In genomic region chr1:62962014-62962793, GRCh38 we compare ENCODE assay signal across 15 cellular contexts.
A peak's percentile ranks its signal among the peaks of the same experiment; 100 is the strongest.
DNase-seq lines count a peak whose midpoint lies in the region; TF ChIP-seq lines count a peak whose summit lies in the region.
"Had no signal": no experiment of that assay in that cellular context is flagged by ENCODE, and none has a peak within 500 bp of the region (broad histone marks: within the 10 kb centered on the region; RNA-seq: fewer than 3 reads in every experiment).

No MANE protein-coding gene starts in this region.

- H3K27ac Mint-ChIP-seq in endothelial cell (ENCODE audit: unreplicated experiment), result no peak overlapping the region

- no peaks in the 10 kb centered on the region for H3K79me2 ChIP-seq in PC-9 (ENCODE audit: low read depth)

- no peaks in the 10 kb centered on the region for H3K4me1 ChIP-seq in PC-9 (replicated peaks; ENCODE audit: insufficient read depth)
- H3K4me1 ChIP-seq: Caco-2 had no signal

- H3K4me1 Mint-ChIP-seq in endothelial cell (ENCODE audit: unreplicated experiment), result no peaks in the 10 kb centered on the region
- H3K4me1 Mint-ChIP-seq: CD14-positive monocyte had no signal

- peaks cover 3% of the 10 kb centered on the region for H3K27me3 Mint-ChIP-seq in endothelial cell (ENCODE audit: unreplicated experiment)

- BruUV-seq in PC-9 (replicated peaks; lab: Mats Ljungman, UMichigan), result no TSS peak

- H3K9me2 ChIP-seq in PC-9 (ENCODE audit: insufficient read depth), result no peaks in the 10 kb centered on the region

- no peaks in the 10 kb centered on the region for H3K36me3 ChIP-seq in PC-9 (ENCODE audit: low read depth)

- H3K27me3 ChIP-seq in PC-9 (ENCODE audit: insufficient read depth, low read depth), result peaks cover 61% of the 10 kb centered on the region

- no peaks in the 10 kb centered on the region for H3K9me3 Mint-ChIP-seq in endothelial cell (ENCODE audit: unreplicated experiment)
- H3K9me3 Mint-ChIP-seq: CD14-positive monocyte had no signal

- H4K20me1 ChIP-seq in PC-9 (ENCODE audit: insufficient read depth), result no peaks in the 10 kb centered on the region

- POLR2A ChIA-PET in PC-9 (lab: Charles Lee; ENCODE audit: unreplicated experiment), result no interaction called here

- no peak overlapping the region for H2AFZ ChIP-seq in PC-9

- H3K9me3 ChIP-seq in PC-9 (ENCODE audit: insufficient read depth, low read depth), result no peaks in the 10 kb centered on the region
- H3K9me3 ChIP-seq: Caco-2 had no signal

- no peak overlapping the region for H3K4me3 Mint-ChIP-seq in endothelial cell (ENCODE audit: unreplicated experiment)
- H3K4me3 Mint-ChIP-seq: CD14-positive monocyte had no signal

- H3K4me3 ChIP-seq in PC-9, result no peak overlapping the region

- H3K4me2 ChIP-seq in PC-9, result no peak overlapping the region

- no peaks in the 10 kb centered on the region for H3F3A ChIP-seq in PC-9 (ENCODE audit: insufficient read depth, low read depth)

- H3K36me3 Mint-ChIP-seq in endothelial cell (ENCODE audit: low read depth, unreplicated experiment), result no peaks in the 10 kb centered on the region
- H3K36me3 Mint-ChIP-seq: CD14-positive monocyte had no signal

- CTCF ChIA-PET in PC-9 (lab: Charles Lee), result no interaction called here

- TF ChIP-seq CTCF in PC-9 (conservative IDR thresholded peaks at IDR 0.05) (no peak), endothelial cell (IDR thresholded peaks at IDR 0.05; ENCODE audit: unreplicated experiment) (no peak)

- intact Hi-C loops in PC-9 (cut with micrococcal nuclease; ENCODE audit: unreplicated experiment), result no loop called here

- H3K27ac ChIP-seq in PC-9, result no peak overlapping the region

- peak; percentile 36 for DNase-seq in COR-L47 (lab: John Stamatoyannopoulos, UW)
- peak; percentile 11 for DNase-seq in NCI-H128 (lab: John Stamatoyannopoulos, UW; ENCODE audit: unreplicated experiment)
- peak; percentile 77 for DNase-seq in NCI-H82 (lab: John Stamatoyannopoulos, UW)
- DNase-seq in iPS-NIHi11 (ENCODE audit: low spot score), result peak; percentile 25
- DNase-seq in PC-9, result no peak
- no peak for DNase-seq in RKO (ENCODE audit: low spot score)
- DNase-seq in endothelial cell (ENCODE audit: low spot score), result no peak
- DNase-seq in stimulated activated CD4-positive, alpha-beta T cell treated with anti-CD3 and anti-CD28 coated beads, Interleukin-2, amount 100 ng/mL, for 48 hours, result no peak
- DNase-seq: EL, Karpas-422, MM.1S, NCI-H2081 treated with DMSO at 0.1 percent for 48 hours, NCI-H226 had no signal

Comparison
In these comparisons a context has a peak if more than half of its experiments do, and no peak if none do; other contexts are left out.
1. DNase-seq: peak in COR-L47 (single experiment), NCI-H128 (single experiment), NCI-H82 (single experiment) and iPS-NIHi11 (single experiment); none in PC-9 (0 of 2), RKO (single experiment), endothelial cell (single experiment) and stimulated activated CD4-positive, alpha-beta T cell treated with anti-CD3 and anti-CD28 coated beads, Interleukin-2, amount 100 ng/mL, for 48 hours (0 of 2).